Comparison of ENCODE assay signal across 8 cellular contexts in the genomic region with DNA sequence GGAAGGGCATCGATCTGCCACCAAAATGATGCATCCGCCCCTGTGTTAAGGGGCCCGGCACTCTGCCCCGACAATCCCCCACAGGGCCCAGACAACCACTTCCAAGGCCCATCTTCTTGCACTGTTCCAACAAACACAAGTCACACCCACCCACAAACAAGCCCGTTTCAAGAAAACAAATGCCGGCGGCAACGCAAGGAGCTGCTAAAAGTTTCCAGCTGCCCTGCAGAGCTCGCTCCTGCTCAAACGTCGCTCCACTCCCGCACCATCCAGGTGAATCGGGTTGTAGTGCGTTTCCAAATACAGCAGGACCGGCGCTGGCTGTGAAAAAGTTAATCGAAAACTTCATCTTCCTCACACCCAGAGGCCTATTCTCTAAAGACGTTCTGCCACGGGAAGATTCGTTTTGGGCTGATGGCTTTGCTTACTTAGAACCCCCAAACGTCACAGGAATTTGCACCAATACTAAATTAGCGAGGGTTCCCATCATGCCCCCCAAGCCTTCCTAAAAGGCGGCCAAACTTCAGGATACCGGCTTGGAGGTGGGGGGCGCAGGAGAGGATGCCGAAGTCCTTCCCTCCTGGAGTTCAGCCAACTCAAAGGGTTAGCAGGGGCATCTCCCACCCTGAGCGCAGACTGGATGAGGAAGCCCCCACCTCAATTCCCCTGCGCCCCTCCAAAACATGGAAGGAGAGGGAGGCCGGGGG.
A peak's percentile ranks its signal among the peaks of the same experiment; 100 is the strongest.
DNase-seq lines count a peak whose midpoint lies in the region; ATAC-seq and TF ChIP-seq lines count a peak whose summit lies in the region.

No MANE protein-coding gene starts in this region.

- H3K4me1 Mint-ChIP-seq in activated T-helper 17 cell treated with anti-CD3 and anti-CD28 coated beads, Interleukin-2, amount 50 U/mL, for 72 hours: peaks cover 24% of the 10 kb centered on the region

- no peak overlapping the region for H3K9ac ChIP-seq in HUES64 (ENCODE audit: low read depth, low read length)
- no peak overlapping the region for H3K9ac ChIP-seq in skeletal muscle satellite cell (ENCODE audit: low read depth, low read length)

- 0 out of 2 replicates have a peak, but pooled peaks cover 12% of the 10 kb centered on the region for H3K4me1 ChIP-seq in HUES64 (ENCODE audit: insufficient read depth, low read length)
- H3K4me1 ChIP-seq in skeletal muscle satellite cell (ENCODE audit: control insufficient read depth, insufficient read depth, low read length): peaks cover 6% of the 10 kb centered on the region

- H3K4me2 ChIP-seq in skeletal muscle satellite cell (ENCODE audit: low read length): peak overlapping the region; percentile 87

- TF ChIP-seq CTCF in GM10266 (IDR thresholded peaks at IDR 0.05; ENCODE audit: control insufficient read depth, insufficient read depth, low read depth, missing control alignments): no peak

- peak; percentile 5 for DNase-seq in globus pallidus (ENCODE audit: low spot score)
- DNase-seq in OCI-M2 (lab: John Stamatoyannopoulos, UW; ENCODE audit: unreplicated experiment): no peak
- DNase-seq in GM10266 (ENCODE audit: extremely low spot score): no peak

- WGBS in HUES64: 8% methylated on average over 27 of the region's 29 CpGs

- peak overlapping the region; percentile 72 for H3K4me3 ChIP-seq in HUES64 (ENCODE audit: low read length)
- peak overlapping the region; percentile 76 for H3K4me3 ChIP-seq in skeletal muscle satellite cell (ENCODE audit: low read length)

- H3K36me3 Mint-ChIP-seq in activated T-helper 17 cell treated with anti-CD3 and anti-CD28 coated beads, Interleukin-2, amount 50 U/mL, for 72 hours (ENCODE audit: low read depth): peaks cover 7% of the 10 kb centered on the region

- peak overlapping the region; percentile 87 for H3K27ac Mint-ChIP-seq in activated T-helper 17 cell treated with anti-CD3 and anti-CD28 coated beads, Interleukin-2, amount 50 U/mL, for 72 hours

- H3K9me3 ChIP-seq in HUES64 (ENCODE audit: insufficient read depth, low read depth, low read length) (no peaks in the 10 kb centered on the region), skeletal muscle satellite cell (replicated peaks; ENCODE audit: low read length) (no peaks in the 10 kb centered on the region)

- H3K36me3 ChIP-seq in HUES64 (ENCODE audit: insufficient read depth, low read length): no peaks in the 10 kb centered on the region
- H3K36me3 ChIP-seq in skeletal muscle satellite cell (ENCODE audit: insufficient read depth, low read length): no peaks in the 10 kb centered on the region

- peaks cover 57% of the 10 kb centered on the region for H3K27me3 ChIP-seq in HUES64 (ENCODE audit: insufficient read depth, low read length)
- no peaks in the 10 kb centered on the region for H3K27me3 ChIP-seq in skeletal muscle satellite cell (ENCODE audit: control insufficient read depth, insufficient read depth, low read length)

- no peaks in the 10 kb centered on the region for H3K27me3 Mint-ChIP-seq in activated T-helper 17 cell treated with anti-CD3 and anti-CD28 coated beads, Interleukin-2, amount 50 U/mL, for 72 hours

- H3K4me3 Mint-ChIP-seq in activated T-helper 17 cell treated with anti-CD3 and anti-CD28 coated beads, Interleukin-2, amount 50 U/mL, for 72 hours: peak overlapping the region; percentile 95

- H3K9me3 Mint-ChIP-seq in activated T-helper 17 cell treated with anti-CD3 and anti-CD28 coated beads, Interleukin-2, amount 50 U/mL, for 72 hours: no peaks in the 10 kb centered on the region

- H3K27ac ChIP-seq in HUES64 (ENCODE audit: low read depth, low read length): no peak overlapping the region

- ATAC-seq in activated T-helper 17 cell treated with anti-CD3 and anti-CD28 coated beads, Interleukin-2, amount 50 U/mL, for 72 hours (replicated peaks): no peak
- ATAC-seq in HG02981 (IDR thresholded peaks at IDR 0.05; ENCODE audit: unreplicated experiment): no peak
- ATAC-seq in GM18517 (IDR thresholded peaks at IDR 0.05; ENCODE audit: unreplicated experiment): no peak
